ENCODE assay signal across 9 cellular contexts in the genomic region with DNA sequence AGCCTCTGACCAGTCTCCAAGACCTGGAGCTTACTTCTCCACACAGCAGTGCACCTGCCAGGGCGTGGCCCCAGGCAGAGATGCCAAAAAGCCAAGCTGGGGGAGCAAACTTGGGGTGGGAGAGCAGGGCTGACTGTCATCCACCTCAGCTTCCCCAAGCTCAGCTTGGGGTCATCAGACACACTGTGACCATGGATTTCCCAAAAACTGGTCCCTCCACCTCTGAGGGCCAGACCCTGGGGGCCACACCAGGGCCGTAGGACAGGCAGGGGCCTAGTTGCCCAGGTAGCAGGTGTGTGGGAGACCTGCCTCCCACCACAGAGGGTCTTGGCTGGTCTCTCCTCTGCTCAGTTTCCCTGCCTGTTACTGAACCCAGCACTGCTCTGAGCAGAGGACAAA. TPM values are rescaled to one million over a fixed set of nuclear protein-coding genes. Genes with fewer than 3 reads are reported as not detected.
DNase-seq lines count a peak whose midpoint lies in the region; ATAC-seq and TF ChIP-seq lines count a peak whose summit lies in the region.
"Had no signal": no experiment of that assay in that cellular context is flagged by ENCODE, and none has a peak within 500 bp of the region (broad histone marks: within the 10 kb centered on the region; RNA-seq: fewer than 3 reads in every experiment).

No MANE protein-coding gene starts in this region.

- H3K4me1 Mint-ChIP-seq in endodermal cell (peaks cover 2% of the 10 kb centered on the region), nephron (peaks cover 9% of the 10 kb centered on the region)

- H3K4me1 ChIP-seq in ACC112 (ENCODE audit: control insufficient read depth, insufficient read depth, low read length, unreplicated experiment): peaks cover 12% of the 10 kb centered on the region
- H3K4me1 ChIP-seq in IMR-90 (ENCODE audit: control insufficient read depth, insufficient read depth, low read length): peaks cover 13% of the 10 kb centered on the region
- H3K4me1 ChIP-seq in endodermal cell (ENCODE audit: control insufficient read depth, insufficient read depth, low read length): peaks cover 6% of the 10 kb centered on the region
- H3K4me1 ChIP-seq in testis: peaks cover 8% of the 10 kb centered on the region

- H3K14ac ChIP-seq in IMR-90 (replicated peaks; ENCODE audit: low read depth, low read length): peak overlapping the region; percentile 25

- H3K27me3 ChIP-seq in ACC112 (ENCODE audit: insufficient read depth, low read length): no peaks in the 10 kb centered on the region
- no peaks in the 10 kb centered on the region for H3K27me3 ChIP-seq in IMR-90 (ENCODE audit: control insufficient read depth, insufficient read depth, low read length)
- H3K27me3 ChIP-seq in endodermal cell (ENCODE audit: control insufficient read depth, insufficient read depth, low read length, poor library complexity, severe bottlenecking): no peaks in the 10 kb centered on the region
- no peaks in the 10 kb centered on the region for H3K27me3 ChIP-seq in testis

- peak overlapping the region; percentile 77 for H3K4me3 ChIP-seq in ACC112 (ENCODE audit: low read depth, low read length)
- H3K4me3 ChIP-seq in IMR-90 (ENCODE audit: insufficient read depth, low read depth, low read length): peak overlapping the region; percentile 96
- peak overlapping the region; percentile 91 for H3K4me3 ChIP-seq in endodermal cell (ENCODE audit: low read length)
- peak overlapping the region in 1 of 2 donors; percentile 79 for H3K4me3 ChIP-seq in testis

- peak overlapping the region; percentile 86 for H3K4me2 ChIP-seq in IMR-90 (ENCODE audit: low read depth, low read length)

- ATAC-seq in IMR-90 (ENCODE audit: low read depth): no peak

- peak overlapping the region; percentile 16; the same call in 1 of the 2 replicates for H3K23ac ChIP-seq in IMR-90 (ENCODE audit: low read depth, low read length)

- H2AK5ac ChIP-seq in IMR-90 (ENCODE audit: low read depth, low read length): peak overlapping the region; percentile 64

- dilution Hi-C loops in IMR-90 (cut with HindIII; ENCODE audit: low sequenced_read_pairs, unreplicated experiment): no loop called here

- in situ Hi-C loops in IMR-90 (cut with MboI; ENCODE audit: low sequenced_read_pairs): no loop called here

- H2BK20ac ChIP-seq in IMR-90 (ENCODE audit: low read depth, low read length): no peak overlapping the region

- H3K27ac Mint-ChIP-seq in endodermal cell (no peak overlapping the region), nephron (peak overlapping the region in 2 of 3 experiments; percentile 55 to 72)

- peak overlapping the region; percentile 46; the same call in 1 of the 2 replicates for H3K4ac ChIP-seq in IMR-90 (ENCODE audit: low read depth, low read length)

- peaks cover 18% of the 10 kb centered on the region; the same call in 1 of the 2 replicates for H4K20me1 ChIP-seq in IMR-90 (ENCODE audit: insufficient read depth, low read length)

- peak overlapping the region; percentile 67 for H3K4me3 Mint-ChIP-seq in endodermal cell
- peak overlapping the region; percentile 85 to 91 (median 89) for H3K4me3 Mint-ChIP-seq in nephron

- peak overlapping the region in 1 of 2 experiments; percentile 20; a peak in 1 of 4 replicates for H4K8ac ChIP-seq in IMR-90 (ENCODE audit: low read depth in 2 of 2, low read length in 2 of 2)

- H4K5ac ChIP-seq in IMR-90 (ENCODE audit: low read depth, low read length): no peak overlapping the region

- H3K27me3 Mint-ChIP-seq in endodermal cell (ENCODE audit: insufficient read depth): no peaks in the 10 kb centered on the region
- H3K27me3 Mint-ChIP-seq in nephron (ENCODE audit: low read depth): no peaks in the 10 kb centered on the region

- no peak overlapping the region for H2BK120ac ChIP-seq in IMR-90 (ENCODE audit: low read depth, low read length)

- H3K18ac ChIP-seq in IMR-90 (ENCODE audit: low read depth, low read length): no peak overlapping the region

- H3K9me3 ChIP-seq in IMR-90 (ENCODE audit: control insufficient read depth, insufficient read depth, low read length): no peaks in the 10 kb centered on the region
- H3K9me3 ChIP-seq in endodermal cell (ENCODE audit: control insufficient read depth, low read length): no peaks in the 10 kb centered on the region
- H3K9me3 ChIP-seq in testis: no peaks in the 10 kb centered on the region

- no peak for TF ChIP-seq RAD21 in IMR-90 (IDR thresholded peaks at IDR 0.05; ENCODE audit: low read length)

- no peak for DNase-seq in IMR-90
- no peak for DNase-seq in endodermal cell
- no peak for DNase-seq in A172 (ENCODE audit: low spot score)
- DNase-seq in testis: no peak
- DNase-seq in NCI-H2081 (lab: John Stamatoyannopoulos, UW): no peak
- no peak for DNase-seq in AG08395 (ENCODE audit: low spot score)
- DNase-seq: NCI-H1694 had no signal

- no peak overlapping the region for H3K56ac ChIP-seq in IMR-90 (ENCODE audit: extremely low read depth, insufficient read depth, low read length)

- no peak for TF ChIP-seq POLR2A in IMR-90 (IDR thresholded peaks at IDR 0.05; ENCODE audit: low read depth, low read length)
- no peak for TF ChIP-seq POLR2A in testis (IDR thresholded peaks at IDR 0.05)

- no peaks in the 10 kb centered on the region for H3K36me3 Mint-ChIP-seq in endodermal cell (ENCODE audit: low read depth)
- no peaks in the 10 kb centered on the region for H3K36me3 Mint-ChIP-seq in nephron (ENCODE audit: low read depth)

- H3K9ac ChIP-seq in IMR-90 (ENCODE audit: low read depth, low read length) (no peak overlapping the region), endodermal cell (ENCODE audit: extremely low read depth, low read length, poor library complexity, severe bottlenecking) (peak overlapping the region; percentile 81)

- H2BK15ac ChIP-seq in IMR-90 (ENCODE audit: low read depth, low read length): no peak overlapping the region

- no peaks in the 10 kb centered on the region for H3K79me2 ChIP-seq in ACC112 (ENCODE audit: control insufficient read depth, insufficient read depth, low read length, unreplicated experiment)

- no TSS peak for BruUV-seq in IMR-90 (replicated peaks; lab: Mats Ljungman, UMichigan)

- H4K91ac ChIP-seq in IMR-90 (ENCODE audit: insufficient read depth, low read depth, low read length): no peak overlapping the region; the same call in 1 of the 2 replicates

- no peak overlapping the region for H2AFZ ChIP-seq in ACC112 (ENCODE audit: low read length, unreplicated experiment)
- peak overlapping the region; percentile 92 for H2AFZ ChIP-seq in IMR-90 (replicated peaks; ENCODE audit: low read length, poor library complexity)

- H3K27ac ChIP-seq in ACC112 (ENCODE audit: low read depth, low read length): no peak overlapping the region
- H3K27ac ChIP-seq in IMR-90 (ENCODE audit: insufficient read depth, low read length): no peak overlapping the region
- H3K27ac ChIP-seq in endodermal cell (ENCODE audit: low read depth, low read length): no peak overlapping the region
- no peak overlapping the region for H3K27ac ChIP-seq in testis

- peaks cover 17% of the 10 kb centered on the region for H3K9me1 ChIP-seq in IMR-90 (ENCODE audit: insufficient read depth, low read length)

- H3K36me3 ChIP-seq in ACC112 (ENCODE audit: insufficient read depth, low read length): no peaks in the 10 kb centered on the region
- H3K36me3 ChIP-seq in IMR-90 (ENCODE audit: control insufficient read depth, insufficient read depth, low read length): peaks cover 2% of the 10 kb centered on the region; the same call in 1 of the 2 replicates
- peaks cover under 1% of the 10 kb centered on the region for H3K36me3 ChIP-seq in endodermal cell (ENCODE audit: control insufficient read depth, insufficient read depth, low read length)
- no peaks in the 10 kb centered on the region for H3K36me3 ChIP-seq in testis (ENCODE audit: low read depth, missing control alignments)

- H3K9me3 Mint-ChIP-seq in endodermal cell: no peaks in the 10 kb centered on the region
- H3K9me3 Mint-ChIP-seq in nephron: no peaks in the 10 kb centered on the region

- H2AK9ac ChIP-seq in IMR-90 (replicated peaks; ENCODE audit: low read depth, low read length, poor library complexity): peak overlapping the region; percentile 97

- POLR2A ChIA-PET in IMR-90 (lab: Charles Lee; ENCODE audit: unreplicated experiment): no interaction called here

- no peak for TF ChIP-seq CTCF in IMR-90 (conservative IDR thresholded peaks at IDR 0.05; ENCODE audit: low read depth, low read length)
- TF ChIP-seq CTCF in endodermal cell (conservative IDR thresholded peaks at IDR 0.05): no peak
- no peak for TF ChIP-seq CTCF in nephron (IDR thresholded peaks at IDR 0.05; ENCODE audit: unreplicated experiment in 3 of 3)
- TF ChIP-seq CTCF in testis (IDR thresholded peaks at IDR 0.05): no peak

- WGBS in IMR-90 (ENCODE audit: extremely low coverage in 2 of 2, insufficient read length in 1 of 2), 2 experiments: no CpG with 5 or more reads among the region's 2 CpGs
- WGBS in endodermal cell (ENCODE audit: insufficient coverage in 1 of 2, insufficient read length in 1 of 2), 2 experiments: 82% methylated on average over 2 of the region's 2 CpGs; no CpG with 5 or more reads in 1 of the 2 experiments
- WGBS in testis, 2 donors: 40 to 50% methylated on average over 1 to 2 of the region's 2 CpGs

- H2BK5ac ChIP-seq in IMR-90 (ENCODE audit: low read depth, low read length, poor library complexity, severe bottlenecking): no peak overlapping the region

- CTCF ChIA-PET in IMR-90 (lab: Yijun Ruan, JAX): interaction anchor here (1.4 kb wide), 1 partner anchor 27 kb away, joined by 5 read pairs; no protein-coding TSS in a partner anchor

- peaks cover 4 to 37% of the 10 kb centered on the region in 2 experiments; a peak in 3 of 4 replicates for H3K79me1 ChIP-seq in IMR-90 (ENCODE audit: low read depth in 1 of 2, low read length in 2 of 2)

- intact Hi-C loops in IMR-90 (cut with micrococcal nuclease) (no loop called here), testis (cut with DNase I; ENCODE audit: low total_unique reads) (no loop called here)

RNA-seq across cellular contexts. Expression of a gene that starts 30.6 kb away (rescaled TPM):
- total RNA-seq in IMR-90 (2012; rRNA removed) (8.6 and 12.2 TPM in 2 replicates), endodermal cell (10 to 100 TPM; 48.3 to 61.3 TPM), testis (10 to 100 TPM; 43.2 to 57.7 TPM)
- polyA plus RNA-seq in IMR-90 (2012; rRNA removed) (14.1 and 18.1 TPM in 2 replicates), testis (ENCODE audit: insufficient read depth, low read depth, low replicate concordance) (21.1 TPM)
- polyA plus RNA-seq in IMR-90 (2012; cell fraction: cytosol; rRNA removed): 8.9 and 14.7 TPM in 2 replicates
- polyA plus RNA-seq in IMR-90 (2012; cell fraction: nucleus; rRNA removed; ENCODE audit: low replicate concordance): 46.1 and 149 TPM in 2 replicates
- 71.1 TPM for polyA plus RNA-seq in endodermal cell (2013, experiment 1 of 2)
- polyA plus RNA-seq in endodermal cell (2013, experiment 2 of 2): 66.0 TPM
- 9.3 and 22.7 TPM in 2 replicates for total RNA-seq in A172 (2014; rRNA removed; shearing (Covaris generic))

RNA-seq across cellular contexts. Expression of a gene that starts 34.9 kb away (rescaled TPM):
- total RNA-seq in IMR-90 (2012; rRNA removed): 60.5 and 75.1 TPM in 2 replicates
- polyA plus RNA-seq in IMR-90 (2012; rRNA removed): 43.2 and 45.1 TPM in 2 replicates
- polyA plus RNA-seq in IMR-90 (2012; cell fraction: cytosol; rRNA removed): 33.0 and 52.8 TPM in 2 replicates
- 45.9 and 91.8 TPM in 2 replicates for polyA plus RNA-seq in IMR-90 (2012; cell fraction: nucleus; rRNA removed; ENCODE audit: low replicate concordance)
- 10 to 100 TPM; 19.9 to 21.8 TPM for total RNA-seq in endodermal cell
- polyA plus RNA-seq in endodermal cell (2013, experiment 1 of 2): 8.5 TPM
- polyA plus RNA-seq in endodermal cell (2013, experiment 2 of 2): 9.2 TPM
- total RNA-seq in A172 (2014; rRNA removed; shearing (Covaris generic)): 29.6 and 36.3 TPM in 2 replicates
- total RNA-seq in testis: 10 to 100 TPM; 13.5 to 21.5 TPM
- 19.0 TPM for polyA plus RNA-seq in testis (ENCODE audit: insufficient read depth, low read depth, low replicate concordance)

RNA-seq across cellular contexts. Expression of a gene that starts 44.4 kb away (rescaled TPM):
- total RNA-seq in IMR-90 (2012; rRNA removed) (14.7 and 15.6 TPM in 2 replicates), endodermal cell (10 to 100 TPM in 1 of 2 donors, 1 to 10 TPM in 1; 7.3 to 13.6 TPM), testis (10 to 100 TPM; 36.6 to 49.9 TPM)
- polyA plus RNA-seq in IMR-90 (2012; rRNA removed) (25.7 and 28.4 TPM in 2 replicates), testis (ENCODE audit: insufficient read depth, low read depth, low replicate concordance) (28.7 TPM)
- polyA plus RNA-seq in IMR-90 (2012; cell fraction: cytosol; rRNA removed): 29.7 and 38.9 TPM in 2 replicates
- 47.3 and 92.8 TPM in 2 replicates for polyA plus RNA-seq in IMR-90 (2012; cell fraction: nucleus; rRNA removed; ENCODE audit: low replicate concordance)
- 11.2 TPM for polyA plus RNA-seq in endodermal cell (2013, experiment 1 of 2)
- polyA plus RNA-seq in endodermal cell (2013, experiment 2 of 2): 12.2 TPM
- total RNA-seq in A172 (2014; rRNA removed; shearing (Covaris generic)): 112 and 114 TPM in 2 replicates

RNA-seq across cellular contexts. Expression of a gene that starts 44.4 kb away (rescaled TPM):
- total RNA-seq in IMR-90 (2012; rRNA removed) (175 and 202 TPM in 2 replicates), endodermal cell (10 to 100 TPM; 26.6 to 27.8 TPM), testis (100 to 1,000 TPM; 278 to 427 TPM)
- polyA plus RNA-seq in IMR-90 (2012; rRNA removed) (296 and 347 TPM in 2 replicates), testis (ENCODE audit: insufficient read depth, low read depth, low replicate concordance) (147 TPM)
- polyA plus RNA-seq in IMR-90 (2012; cell fraction: cytosol; rRNA removed): 473 and 691 TPM in 2 replicates
- 159 and 329 TPM in 2 replicates for polyA plus RNA-seq in IMR-90 (2012; cell fraction: nucleus; rRNA removed; ENCODE audit: low replicate concordance)
- polyA plus RNA-seq in endodermal cell (2013, experiment 1 of 2): 84.5 TPM
- polyA plus RNA-seq in endodermal cell (2013, experiment 2 of 2): 77.3 TPM
- total RNA-seq in A172 (2014; rRNA removed; shearing (Covaris generic)): 91.9 and 130 TPM in 2 replicates
